10 cellular contexts compared by ENCODE assay signal in the genomic region with DNA sequence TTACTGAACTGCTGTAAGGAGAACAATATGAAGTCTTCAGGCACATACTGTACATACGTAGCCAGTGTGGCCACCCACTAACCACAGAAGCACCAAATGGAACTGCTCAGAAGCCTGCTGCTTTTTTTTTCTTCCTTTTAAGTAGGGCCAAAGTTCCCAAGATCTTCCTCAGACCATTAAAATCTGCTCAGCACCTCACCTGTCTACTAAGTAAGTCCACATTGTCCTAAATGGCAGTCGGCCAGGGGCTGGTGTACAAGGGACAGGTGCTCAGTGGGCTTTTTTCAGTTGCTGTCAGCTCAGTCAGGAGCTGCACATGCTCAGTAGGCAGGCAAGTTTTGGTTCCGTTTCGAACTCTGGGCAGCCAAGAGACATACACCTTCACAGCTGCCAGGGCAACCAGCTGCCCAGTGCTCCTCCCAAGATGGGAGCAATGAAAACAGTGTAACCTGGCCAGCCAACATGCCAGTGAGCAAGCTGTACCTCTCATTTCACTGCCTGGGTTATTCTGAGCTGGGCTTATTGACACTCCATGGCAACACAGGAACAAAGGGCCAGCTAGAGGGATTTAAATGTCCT.
DNase-seq lines count a peak whose midpoint lies in the region; ATAC-seq and TF ChIP-seq lines count a peak whose summit lies in the region.
"Had no signal": no experiment of that assay in that cellular context is flagged by ENCODE, and none has a peak within 500 bp of the region (broad histone marks: within the 10 kb centered on the region; RNA-seq: fewer than 3 reads in every experiment).

No MANE protein-coding gene starts in this region.

- 19 to 60% methylated on average over 4 of the region's 4 CpGs for WGBS in sigmoid colon, 2 donors

- peak overlapping the region; percentile 17 for H3K4me2 ChIP-seq in OCI-LY3 (ENCODE audit: low read length)

- no peak overlapping the region for H3K9ac ChIP-seq in OCI-LY3 (ENCODE audit: low read length)

- no peak for TF ChIP-seq POLR2A in sigmoid colon (IDR thresholded peaks at IDR 0.05)

- H2AFZ ChIP-seq in OCI-LY3 (ENCODE audit: low read depth, low read length) = 0 out of 2 replicates have a peak overlapping the region, but pooled peaks have one; percentile 33

- H3K9me3 ChIP-seq in OCI-LY3 (ENCODE audit: insufficient read depth, low read length) = no peaks in the 10 kb centered on the region
- H3K9me3 ChIP-seq in sigmoid colon = no peaks in the 10 kb centered on the region
- no peaks in the 10 kb centered on the region for H3K9me3 ChIP-seq in MG63

- peak; percentile 49 for ATAC-seq in GM19324 (IDR thresholded peaks at IDR 0.05; ENCODE audit: low FRiP score, unreplicated experiment)
- peak; percentile 96 for ATAC-seq in left ventricle myocardium superior
- no peak for ATAC-seq in HG02588 (IDR thresholded peaks at IDR 0.05; ENCODE audit: unreplicated experiment)
- ATAC-seq: WTC11 had no signal

- H3K27me3 ChIP-seq in OCI-LY3 (ENCODE audit: low read depth, low read length) (no peaks in the 10 kb centered on the region), sigmoid colon (no peaks in the 10 kb centered on the region), MG63 (no peaks in the 10 kb centered on the region)

- H3K4me3 ChIP-seq in OCI-LY3 (ENCODE audit: low read length) = no peak overlapping the region
- H3K4me3 ChIP-seq in sigmoid colon = no peak overlapping the region
- H3K4me3 ChIP-seq in MG63 = no peak overlapping the region

- H3K27ac ChIP-seq in OCI-LY3 (ENCODE audit: low read length) (no peak overlapping the region), sigmoid colon (peak overlapping the region; percentile 48 to 62 (median 52))

- H4K20me1 ChIP-seq in OCI-LY3 (ENCODE audit: insufficient read depth, low read length) = no peaks in the 10 kb centered on the region

- TF ChIP-seq CTCF in OCI-LY3 (IDR thresholded peaks at IDR 0.05; ENCODE audit: low read depth, low read length) (no peak), sigmoid colon (IDR thresholded peaks at IDR 0.05) (no peak)

- DNase-seq in left ventricle myocardium superior = peak; percentile 77
- peak; percentile 68 for DNase-seq in sigmoid colon
- no peak for DNase-seq in HPDE6-E6E7 (ENCODE audit: extremely low spot score)
- DNase-seq in MG63 = no peak
- DNase-seq in occipital lobe (lab: John Stamatoyannopoulos, UW) = no peak
- DNase-seq: nephron progenitor cell had no signal

- intact Hi-C loops in left ventricle myocardium superior (cut with micrococcal nuclease) (loop anchor here (10.0 kb wide), 1 partner anchor 85 kb away; a partner anchor contains a TSS), sigmoid colon (cut with DNase I) (loop anchor here (5.0 kb wide), 1 partner anchor 42 kb away; no protein-coding TSS in a partner anchor)

- no peaks in the 10 kb centered on the region for H3K36me3 ChIP-seq in OCI-LY3 (replicated peaks; ENCODE audit: low read depth, low read length)
- H3K36me3 ChIP-seq in sigmoid colon = no peaks in the 10 kb centered on the region
- H3K36me3 ChIP-seq in MG63 = no peaks in the 10 kb centered on the region

- H3K4me1 ChIP-seq in OCI-LY3 (ENCODE audit: low read length) (peaks cover 8% of the 10 kb centered on the region), sigmoid colon (peaks cover 0 to 75% (median 67%) of the 10 kb centered on the region in 4 donors)

- no peaks in the 10 kb centered on the region for H3K79me2 ChIP-seq in OCI-LY3 (ENCODE audit: low read length)

- no peak for TF ChIP-seq EP300 in sigmoid colon (IDR thresholded peaks at IDR 0.05)

Comparison
In these comparisons a context has a peak if more than half of its experiments do, and no peak if none do; other contexts are left out.
1. DNase-seq: peak in left ventricle myocardium superior (single experiment) and sigmoid colon (single experiment); none in HPDE6-E6E7 (single experiment), MG63 (single experiment) and occipital lobe (single experiment).